Comparison of ENCODE assay signal across 15 cellular contexts in genomic region chr10:114343623-114344306, GRCh38.
DNase-seq lines count a peak whose midpoint lies in the region; ATAC-seq and TF ChIP-seq lines count a peak whose summit lies in the region.
"Had no signal": no experiment of that assay in that cellular context is flagged by ENCODE, and none has a peak within 500 bp of the region (broad histone marks: within the 10 kb centered on the region; RNA-seq: fewer than 3 reads in every experiment).

No MANE protein-coding gene starts in this region.

- TF ChIP-seq CTCF in RWPE1 (conservative IDR thresholded peaks at IDR 0.05; ENCODE audit: low read depth): no peak

- peak; percentile 45 for DNase-seq in NCI-H1092 (lab: John Stamatoyannopoulos, UW)
- peak in 1 of 2 experiments; percentile 51 for DNase-seq in SJSA1 (ENCODE audit: low read depth in 1 of 2, low spot score in 2 of 2)
- no peak for DNase-seq in left colon
- no peak for DNase-seq in NCI-H1694 treated with DMSO at 0.1 percent for 48 hours (lab: John Stamatoyannopoulos, UW)
- DNase-seq in ureter (ENCODE audit: low spot score): no peak
- no peak for DNase-seq in RWPE1 (ENCODE audit: low spot score)
- DNase-seq: activated CD4-positive, alpha-beta T cell treated with anti-CD3 and anti-CD28 coated beads, Interleukin-2, amount 50 U/mL, for 4 hours; gastrocnemius medialis; immature natural killer cell; midbrain; NCI-H774; SHP77 treated with DMSO at 0.1 percent for 48 hours; stimulated activated CD8-positive, alpha-beta memory T cell treated with anti-CD3 and anti-CD28 coated beads, Interleukin-4, amount 100 ng/mL, for 48 hours; T-helper 9 cell had no signal

- ATAC-seq in left colon: peak; percentile 86
- ATAC-seq: gastrocnemius medialis had no signal

- intact Hi-C loops in left colon (cut with DNase I, micrococcal nuclease): no loop called here

- H3K4me3 ChIP-seq in SJSA1: no peak overlapping the region
- H3K4me3 ChIP-seq in stomach smooth muscle (ENCODE audit: low read length in 2 of 2): no peak overlapping the region
- H3K4me3 ChIP-seq: gastrocnemius medialis had no signal

- H3K27me3 ChIP-seq in SJSA1 (replicated peaks) (no peaks in the 10 kb centered on the region), stomach smooth muscle (ENCODE audit: control insufficient read depth in 1 of 2, insufficient read depth in 2 of 2, low read length in 2 of 2) (no peaks in the 10 kb centered on the region)
- H3K27me3 ChIP-seq: gastrocnemius medialis had no signal

- no peaks in the 10 kb centered on the region for H3K36me3 ChIP-seq in SJSA1
- peaks cover 0 to 5% of the 10 kb centered on the region in 2 donors for H3K36me3 ChIP-seq in stomach smooth muscle (ENCODE audit: control insufficient read depth in 2 of 2, insufficient read depth in 2 of 2, low read length in 2 of 2)
- H3K36me3 ChIP-seq: gastrocnemius medialis had no signal

- H3K4me1 ChIP-seq in SJSA1 (replicated peaks) (peaks cover 26% of the 10 kb centered on the region), stomach smooth muscle (ENCODE audit: control insufficient read depth, insufficient read depth, low read length) (peaks cover 21% of the 10 kb centered on the region)
- H3K4me1 ChIP-seq: gastrocnemius medialis had no signal

- H3K9ac ChIP-seq in stomach smooth muscle (ENCODE audit: low read length in 2 of 2): no peak overlapping the region

- POLR2A ChIA-PET in RWPE1 (lab: Yijun Ruan, JAX; ENCODE audit: low non-redundant PET): no interaction called here

- CTCF ChIA-PET in RWPE1 (lab: Yijun Ruan, JAX): interaction anchor here (0.6 to 0.7 kb wide), 2 partner anchors 61 to 301 kb away, joined by 3 read pairs; no protein-coding TSS in a partner anchor

- H3K9me3 ChIP-seq in SJSA1 (replicated peaks) (no peaks in the 10 kb centered on the region), stomach smooth muscle (ENCODE audit: control insufficient read depth in 2 of 2, low read length in 2 of 2) (no peaks in the 10 kb centered on the region)
- H3K9me3 ChIP-seq: gastrocnemius medialis had no signal

- peak overlapping the region; percentile 35 for H3K27ac ChIP-seq in SJSA1
- H3K27ac ChIP-seq in stomach smooth muscle (ENCODE audit: low read length): peak overlapping the region; percentile 58
- no peak overlapping the region for H3K27ac ChIP-seq in RWPE1
